Comparison of ENCODE assay signal across 9 cellular contexts in genomic region chr17:37770631-37771518, GRCh38. TPM values are rescaled to one million over a fixed set of nuclear protein-coding genes. Genes with fewer than 3 reads are reported as not detected.
DNase-seq lines count a peak whose midpoint lies in the region; ATAC-seq and TF ChIP-seq lines count a peak whose summit lies in the region.
"Had no signal": no experiment of that assay in that cellular context is flagged by ENCODE, and none has a peak within 500 bp of the region (broad histone marks: within the 10 kb centered on the region; RNA-seq: fewer than 3 reads in every experiment).

No MANE protein-coding gene starts in this region.

- H3K36me3 ChIP-seq in right atrium auricular region: no peaks in the 10 kb centered on the region

- intact Hi-C loops in activated naive CD4-positive, alpha-beta T cell treated with anti-CD3 and anti-CD28 coated beads for 36 hours (cut with micrococcal nuclease): loop anchor here (5.0 kb wide), 1 partner anchor 244 kb away; no protein-coding TSS in a partner anchor

- H3K9me3 ChIP-seq in right atrium auricular region: peaks cover 0 to 9% of the 10 kb centered on the region in 2 donors

- H3K9me3 Mint-ChIP-seq in activated naive CD4-positive, alpha-beta T cell treated with anti-CD3 and anti-CD28 coated beads for 36 hours: no peaks in the 10 kb centered on the region

- no peak for ATAC-seq in HG02852 (IDR thresholded peaks at IDR 0.05; ENCODE audit: unreplicated experiment)
- no peak for ATAC-seq in HG02588 (IDR thresholded peaks at IDR 0.05; ENCODE audit: unreplicated experiment)

- H3K4me3 ChIP-seq in right atrium auricular region: no peak overlapping the region

- peak; percentile 15 for DNase-seq in AG09319 (ENCODE audit: extremely low read depth, low read depth)
- DNase-seq in H4 (ENCODE audit: low spot score): peak; percentile 53
- DNase-seq in NCI-H748 (lab: John Stamatoyannopoulos, UW; ENCODE audit: unreplicated experiment): peak; percentile 70
- DNase-seq in activated naive CD4-positive, alpha-beta T cell treated with anti-CD3 and anti-CD28 coated beads for 36 hours: peak; percentile 72
- DNase-seq in right atrium auricular region (ENCODE audit: low spot score): no peak
- DNase-seq in stimulated activated CD4-positive, alpha-beta T cell treated with anti-CD3 and anti-CD28 coated beads, Interleukin-2, amount 100 ng/mL, for 48 hours: peak; percentile 35 to 37

- peaks cover 22% of the 10 kb centered on the region for H3K4me1 Mint-ChIP-seq in activated naive CD4-positive, alpha-beta T cell treated with anti-CD3 and anti-CD28 coated beads for 36 hours (ENCODE audit: low read depth)

- H3K27ac ChIP-seq in right atrium auricular region: no peak overlapping the region

- TF ChIP-seq CTCF in AG09319 (IDR thresholded peaks at IDR 0.05; ENCODE audit: low read depth, low read length): peak; percentile 85
- peak; percentile 39 to 71 for TF ChIP-seq CTCF in right atrium auricular region (IDR thresholded peaks at IDR 0.05)

- CTCF ChIA-PET in activated naive CD4-positive, alpha-beta T cell treated with anti-CD3 and anti-CD28 coated beads for 36 hours (lab: Charles Lee): interaction anchor here (0.5 to 2.3 kb wide), 15 partner anchors 9 to 1982 kb away, joined by 3 to 9 read pairs (median 4); partner anchors contain the start of genes HNF1B and SYNRG

- H3K27me3 Mint-ChIP-seq in activated naive CD4-positive, alpha-beta T cell treated with anti-CD3 and anti-CD28 coated beads for 36 hours (ENCODE audit: low read depth): peaks cover 27% of the 10 kb centered on the region

- no peaks in the 10 kb centered on the region for H3K36me3 Mint-ChIP-seq in activated naive CD4-positive, alpha-beta T cell treated with anti-CD3 and anti-CD28 coated beads for 36 hours (ENCODE audit: low read depth)

- no peaks in the 10 kb centered on the region for H3K4me1 ChIP-seq in right atrium auricular region

- no peaks in the 10 kb centered on the region for H3K27me3 ChIP-seq in right atrium auricular region

- H3K4me3 Mint-ChIP-seq in activated naive CD4-positive, alpha-beta T cell treated with anti-CD3 and anti-CD28 coated beads for 36 hours: no peak overlapping the region

- H3K27ac Mint-ChIP-seq in activated naive CD4-positive, alpha-beta T cell treated with anti-CD3 and anti-CD28 coated beads for 36 hours: no peak overlapping the region

RNA-seq across cellular contexts. Expression of gene HNF1B, which starts 26.0 kb away (rescaled TPM):
- not detected in 2 replicates for total RNA-seq in H4 (2014; rRNA removed; shearing (Covaris generic))
- not detected for total RNA-seq in activated naive CD4-positive, alpha-beta T cell treated with anti-CD3 and anti-CD28 coated beads for 36 hours
- not detected for total RNA-seq in right atrium auricular region
- total RNA-seq: temporal lobe had no signal
